Comparison of ENCODE assay signal across 1 cellular context in the genomic region with DNA sequence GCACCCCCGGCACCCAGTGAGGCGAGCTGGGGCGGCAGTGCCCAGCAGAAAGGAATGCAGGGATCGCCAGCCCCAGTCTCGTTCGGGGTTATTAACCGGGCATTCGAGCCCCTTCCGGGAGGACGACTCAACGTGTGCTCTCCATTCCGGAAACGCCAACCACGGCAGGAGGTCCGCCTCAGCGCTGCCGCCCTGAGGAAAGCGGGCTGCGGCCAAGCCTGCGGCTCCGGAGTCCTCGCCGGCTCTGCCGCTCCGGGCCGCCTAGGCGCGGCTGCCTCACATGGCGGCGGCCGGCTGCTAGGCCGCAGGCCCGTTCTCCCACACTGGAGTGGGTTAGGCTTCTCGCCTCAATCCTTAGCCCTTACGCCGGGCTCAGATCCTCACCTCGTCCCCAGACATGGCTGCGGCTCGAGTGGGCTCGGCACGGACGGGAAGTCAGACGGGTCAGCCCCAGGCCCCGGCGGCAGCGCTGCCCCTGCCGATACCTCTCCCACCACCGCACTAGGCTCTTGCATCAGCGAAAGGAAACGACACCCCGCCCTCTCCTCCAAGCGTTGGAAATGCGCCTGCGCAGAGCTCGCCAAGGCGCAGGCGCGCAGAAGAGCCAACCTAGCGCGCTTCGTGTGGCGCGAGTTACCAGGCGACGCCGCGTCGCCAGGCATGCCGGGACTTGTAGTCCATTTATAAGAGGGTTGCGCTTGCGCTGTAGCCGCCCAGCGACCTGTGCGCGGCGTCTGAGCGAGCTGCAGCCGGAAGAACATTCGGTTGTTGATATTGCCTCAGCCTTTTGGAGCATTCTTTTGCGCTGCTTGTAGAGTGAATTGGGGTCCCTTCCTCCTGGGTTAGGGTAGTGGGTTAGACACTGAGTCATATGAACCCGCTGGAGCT.
TF ChIP-seq lines count a peak whose summit lies in the region.

A gene with protein sequence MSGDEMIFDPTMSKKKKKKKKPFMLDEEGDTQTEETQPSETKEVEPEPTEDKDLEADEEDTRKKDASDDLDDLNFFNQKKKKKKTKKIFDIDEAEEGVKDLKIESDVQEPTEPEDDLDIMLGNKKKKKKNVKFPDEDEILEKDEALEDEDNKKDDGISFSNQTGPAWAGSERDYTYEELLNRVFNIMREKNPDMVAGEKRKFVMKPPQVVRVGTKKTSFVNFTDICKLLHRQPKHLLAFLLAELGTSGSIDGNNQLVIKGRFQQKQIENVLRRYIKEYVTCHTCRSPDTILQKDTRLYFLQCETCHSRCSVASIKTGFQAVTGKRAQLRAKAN (minus strand): TSS at position 532 of the 888 bp plus-strand sequence. CDS start 133 bp downstream, at position 399.

TF ChIP-seq in K562, 482 proteins besides CTCF, POLR2A, EP300 and RAD21 (continued from another document and continues in another):
- TF ChIP-seq, protein P1, sequence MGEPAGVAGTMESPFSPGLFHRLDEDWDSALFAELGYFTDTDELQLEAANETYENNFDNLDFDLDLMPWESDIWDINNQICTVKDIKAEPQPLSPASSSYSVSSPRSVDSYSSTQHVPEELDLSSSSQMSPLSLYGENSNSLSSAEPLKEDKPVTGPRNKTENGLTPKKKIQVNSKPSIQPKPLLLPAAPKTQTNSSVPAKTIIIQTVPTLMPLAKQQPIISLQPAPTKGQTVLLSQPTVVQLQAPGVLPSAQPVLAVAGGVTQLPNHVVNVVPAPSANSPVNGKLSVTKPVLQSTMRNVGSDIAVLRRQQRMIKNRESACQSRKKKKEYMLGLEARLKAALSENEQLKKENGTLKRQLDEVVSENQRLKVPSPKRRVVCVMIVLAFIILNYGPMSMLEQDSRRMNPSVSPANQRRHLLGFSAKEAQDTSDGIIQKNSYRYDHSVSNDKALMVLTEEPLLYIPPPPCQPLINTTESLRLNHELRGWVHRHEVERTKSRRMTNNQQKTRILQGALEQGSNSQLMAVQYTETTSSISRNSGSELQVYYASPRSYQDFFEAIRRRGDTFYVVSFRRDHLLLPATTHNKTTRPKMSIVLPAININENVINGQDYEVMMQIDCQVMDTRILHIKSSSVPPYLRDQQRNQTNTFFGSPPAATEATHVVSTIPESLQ (CRISPR knock-in tag; IDR thresholded peaks at IDR 0.05), result peak; percentile 66
- TF ChIP-seq HIVEP1 (CRISPR knock-in tag; IDR thresholded peaks at IDR 0.05), result 0 out of 2 replicates have a peak, but pooled peaks have one; percentile 34
- peak; percentile 85 for TF ChIP-seq GABPB1 (CRISPR knock-in tag; IDR thresholded peaks at IDR 0.05)
- no peak for TF ChIP-seq CBX3 (IDR thresholded peaks at IDR 0.05; ENCODE audit: borderline replicate concordance in 1 of 2, low read length in 2 of 2)
- TF ChIP-seq, protein P2, sequence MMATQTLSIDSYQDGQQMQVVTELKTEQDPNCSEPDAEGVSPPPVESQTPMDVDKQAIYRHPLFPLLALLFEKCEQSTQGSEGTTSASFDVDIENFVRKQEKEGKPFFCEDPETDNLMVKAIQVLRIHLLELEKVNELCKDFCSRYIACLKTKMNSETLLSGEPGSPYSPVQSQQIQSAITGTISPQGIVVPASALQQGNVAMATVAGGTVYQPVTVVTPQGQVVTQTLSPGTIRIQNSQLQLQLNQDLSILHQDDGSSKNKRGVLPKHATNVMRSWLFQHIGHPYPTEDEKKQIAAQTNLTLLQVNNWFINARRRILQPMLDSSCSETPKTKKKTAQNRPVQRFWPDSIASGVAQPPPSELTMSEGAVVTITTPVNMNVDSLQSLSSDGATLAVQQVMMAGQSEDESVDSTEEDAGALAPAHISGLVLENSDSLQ (IDR thresholded peaks at IDR 0.05), result 0 out of 2 replicates have a peak, but pooled peaks have one; percentile 1
- TF ChIP-seq MEF2D (tag; conservative IDR thresholded peaks at IDR 0.05; ENCODE audit: low read depth), result no peak
- TF ChIP-seq, protein P3, sequence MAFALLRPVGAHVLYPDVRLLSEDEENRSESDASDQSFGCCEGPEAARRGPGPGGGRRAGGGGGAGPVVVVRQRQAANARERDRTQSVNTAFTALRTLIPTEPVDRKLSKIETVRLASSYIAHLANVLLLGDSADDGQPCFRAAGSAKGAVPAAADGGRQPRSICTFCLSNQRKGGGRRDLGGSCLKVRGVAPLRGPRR (CRISPR knock-in tag; IDR thresholded peaks at IDR 0.05), result no peak
- no peak for TF ChIP-seq TFAM (CRISPR knock-in tag; conservative IDR thresholded peaks at IDR 0.05)
- TF ChIP-seq STAG1 (CRISPR knock-in tag; IDR thresholded peaks at IDR 0.05; ENCODE audit: borderline replicate concordance), result no peak
- no peak for TF ChIP-seq ZNF232 (CRISPR knock-in tag; IDR thresholded peaks at IDR 0.05)
- TF ChIP-seq ARID1B (IDR thresholded peaks at IDR 0.05), result no peak; the same call in 1 of the 2 replicates
- peak; percentile 66 for TF ChIP-seq ZNF316 (IDR thresholded peaks at IDR 0.05)
- TF ChIP-seq, protein P4, sequence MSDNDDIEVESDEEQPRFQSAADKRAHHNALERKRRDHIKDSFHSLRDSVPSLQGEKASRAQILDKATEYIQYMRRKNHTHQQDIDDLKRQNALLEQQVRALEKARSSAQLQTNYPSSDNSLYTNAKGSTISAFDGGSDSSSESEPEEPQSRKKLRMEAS (CRISPR knock-in tag; IDR thresholded peaks at IDR 0.05), result peak; percentile 71; the same call in 1 of the 2 replicates
- no peak for TF ChIP-seq SLC30A9 (CRISPR knock-in tag; IDR thresholded peaks at IDR 0.05)
- TF ChIP-seq GTF2E2 (tag; IDR thresholded peaks at IDR 0.05), result peak; percentile 85; the same call in 1 of the 2 replicates
- no peak for TF ChIP-seq SMARCB1 (IDR thresholded peaks at IDR 0.05; ENCODE audit: insufficient read length, low read depth)
- TF ChIP-seq, protein P5, sequence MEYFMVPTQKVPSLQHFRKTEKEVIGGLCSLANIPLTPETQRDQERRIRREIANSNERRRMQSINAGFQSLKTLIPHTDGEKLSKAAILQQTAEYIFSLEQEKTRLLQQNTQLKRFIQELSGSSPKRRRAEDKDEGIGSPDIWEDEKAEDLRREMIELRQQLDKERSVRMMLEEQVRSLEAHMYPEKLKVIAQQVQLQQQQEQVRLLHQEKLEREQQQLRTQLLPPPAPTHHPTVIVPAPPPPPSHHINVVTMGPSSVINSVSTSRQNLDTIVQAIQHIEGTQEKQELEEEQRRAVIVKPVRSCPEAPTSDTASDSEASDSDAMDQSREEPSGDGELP (CRISPR knock-in tag; IDR thresholded peaks at IDR 0.05; ENCODE audit: borderline replicate concordance), result peak; percentile 69
- TF ChIP-seq, protein P6, sequence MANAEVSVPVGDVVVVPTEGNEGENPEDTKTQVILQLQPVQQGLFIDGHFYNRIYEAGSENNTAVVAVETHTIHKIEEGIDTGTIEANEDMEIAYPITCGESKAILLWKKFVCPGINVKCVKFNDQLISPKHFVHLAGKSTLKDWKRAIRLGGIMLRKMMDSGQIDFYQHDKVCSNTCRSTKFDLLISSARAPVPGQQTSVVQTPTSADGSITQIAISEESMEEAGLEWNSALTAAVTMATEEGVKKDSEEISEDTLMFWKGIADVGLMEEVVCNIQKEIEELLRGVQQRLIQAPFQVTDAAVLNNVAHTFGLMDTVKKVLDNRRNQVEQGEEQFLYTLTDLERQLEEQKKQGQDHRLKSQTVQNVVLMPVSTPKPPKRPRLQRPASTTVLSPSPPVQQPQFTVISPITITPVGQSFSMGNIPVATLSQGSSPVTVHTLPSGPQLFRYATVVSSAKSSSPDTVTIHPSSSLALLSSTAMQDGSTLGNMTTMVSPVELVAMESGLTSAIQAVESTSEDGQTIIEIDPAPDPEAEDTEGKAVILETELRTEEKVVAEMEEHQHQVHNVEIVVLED (CRISPR knock-in tag; IDR thresholded peaks at IDR 0.05), result peak; percentile 90
- TF ChIP-seq, protein P7, sequence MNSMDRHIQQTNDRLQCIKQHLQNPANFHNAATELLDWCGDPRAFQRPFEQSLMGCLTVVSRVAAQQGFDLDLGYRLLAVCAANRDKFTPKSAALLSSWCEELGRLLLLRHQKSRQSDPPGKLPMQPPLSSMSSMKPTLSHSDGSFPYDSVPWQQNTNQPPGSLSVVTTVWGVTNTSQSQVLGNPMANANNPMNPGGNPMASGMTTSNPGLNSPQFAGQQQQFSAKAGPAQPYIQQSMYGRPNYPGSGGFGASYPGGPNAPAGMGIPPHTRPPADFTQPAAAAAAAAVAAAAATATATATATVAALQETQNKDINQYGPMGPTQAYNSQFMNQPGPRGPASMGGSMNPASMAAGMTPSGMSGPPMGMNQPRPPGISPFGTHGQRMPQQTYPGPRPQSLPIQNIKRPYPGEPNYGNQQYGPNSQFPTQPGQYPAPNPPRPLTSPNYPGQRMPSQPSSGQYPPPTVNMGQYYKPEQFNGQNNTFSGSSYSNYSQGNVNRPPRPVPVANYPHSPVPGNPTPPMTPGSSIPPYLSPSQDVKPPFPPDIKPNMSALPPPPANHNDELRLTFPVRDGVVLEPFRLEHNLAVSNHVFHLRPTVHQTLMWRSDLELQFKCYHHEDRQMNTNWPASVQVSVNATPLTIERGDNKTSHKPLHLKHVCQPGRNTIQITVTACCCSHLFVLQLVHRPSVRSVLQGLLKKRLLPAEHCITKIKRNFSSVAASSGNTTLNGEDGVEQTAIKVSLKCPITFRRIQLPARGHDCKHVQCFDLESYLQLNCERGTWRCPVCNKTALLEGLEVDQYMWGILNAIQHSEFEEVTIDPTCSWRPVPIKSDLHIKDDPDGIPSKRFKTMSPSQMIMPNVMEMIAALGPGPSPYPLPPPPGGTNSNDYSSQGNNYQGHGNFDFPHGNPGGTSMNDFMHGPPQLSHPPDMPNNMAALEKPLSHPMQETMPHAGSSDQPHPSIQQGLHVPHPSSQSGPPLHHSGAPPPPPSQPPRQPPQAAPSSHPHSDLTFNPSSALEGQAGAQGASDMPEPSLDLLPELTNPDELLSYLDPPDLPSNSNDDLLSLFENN (IDR thresholded peaks at IDR 0.05; ENCODE audit: low read depth in 2 of 2, low read length in 2 of 2), result no peak
- TF ChIP-seq ZNF431 (CRISPR knock-in tag; IDR thresholded peaks at IDR 0.05), result peak; percentile 59
- TF ChIP-seq ZNF140 (CRISPR knock-in tag; IDR thresholded peaks at IDR 0.05), result no peak
- TF ChIP-seq, protein P8, sequence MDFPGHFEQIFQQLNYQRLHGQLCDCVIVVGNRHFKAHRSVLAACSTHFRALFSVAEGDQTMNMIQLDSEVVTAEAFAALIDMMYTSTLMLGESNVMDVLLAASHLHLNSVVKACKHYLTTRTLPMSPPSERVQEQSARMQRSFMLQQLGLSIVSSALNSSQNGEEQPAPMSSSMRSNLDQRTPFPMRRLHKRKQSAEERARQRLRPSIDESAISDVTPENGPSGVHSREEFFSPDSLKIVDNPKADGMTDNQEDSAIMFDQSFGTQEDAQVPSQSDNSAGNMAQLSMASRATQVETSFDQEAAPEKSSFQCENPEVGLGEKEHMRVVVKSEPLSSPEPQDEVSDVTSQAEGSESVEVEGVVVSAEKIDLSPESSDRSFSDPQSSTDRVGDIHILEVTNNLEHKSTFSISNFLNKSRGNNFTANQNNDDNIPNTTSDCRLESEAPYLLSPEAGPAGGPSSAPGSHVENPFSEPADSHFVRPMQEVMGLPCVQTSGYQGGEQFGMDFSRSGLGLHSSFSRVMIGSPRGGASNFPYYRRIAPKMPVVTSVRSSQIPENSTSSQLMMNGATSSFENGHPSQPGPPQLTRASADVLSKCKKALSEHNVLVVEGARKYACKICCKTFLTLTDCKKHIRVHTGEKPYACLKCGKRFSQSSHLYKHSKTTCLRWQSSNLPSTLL (IDR thresholded peaks at IDR 0.05), result no peak
- TF ChIP-seq RFX1 (IDR thresholded peaks at IDR 0.05), result peak; percentile 94
- TF ChIP-seq NCOR1 (IDR thresholded peaks at IDR 0.05), result no peak
- no peak for TF ChIP-seq SRSF1 (IDR thresholded peaks at IDR 0.05; ENCODE audit: low read depth, low read length)
- TF ChIP-seq SMAD4 (CRISPR knock-in tag; conservative IDR thresholded peaks at IDR 0.05), result peak; percentile 61
- TF ChIP-seq SRSF9 (IDR thresholded peaks at IDR 0.05; ENCODE audit: borderline replicate concordance, low read depth, low read length), result no peak
- TF ChIP-seq E2F3 (CRISPR knock-in tag; IDR thresholded peaks at IDR 0.05), result peak; percentile 81; the same call in 1 of the 2 replicates
- TF ChIP-seq, protein P9, sequence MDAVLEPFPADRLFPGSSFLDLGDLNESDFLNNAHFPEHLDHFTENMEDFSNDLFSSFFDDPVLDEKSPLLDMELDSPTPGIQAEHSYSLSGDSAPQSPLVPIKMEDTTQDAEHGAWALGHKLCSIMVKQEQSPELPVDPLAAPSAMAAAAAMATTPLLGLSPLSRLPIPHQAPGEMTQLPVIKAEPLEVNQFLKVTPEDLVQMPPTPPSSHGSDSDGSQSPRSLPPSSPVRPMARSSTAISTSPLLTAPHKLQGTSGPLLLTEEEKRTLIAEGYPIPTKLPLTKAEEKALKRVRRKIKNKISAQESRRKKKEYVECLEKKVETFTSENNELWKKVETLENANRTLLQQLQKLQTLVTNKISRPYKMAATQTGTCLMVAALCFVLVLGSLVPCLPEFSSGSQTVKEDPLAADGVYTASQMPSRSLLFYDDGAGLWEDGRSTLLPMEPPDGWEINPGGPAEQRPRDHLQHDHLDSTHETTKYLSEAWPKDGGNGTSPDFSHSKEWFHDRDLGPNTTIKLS (IDR thresholded peaks at IDR 0.05; ENCODE audit: borderline replicate concordance, low read depth), result peak; percentile 95
- TF ChIP-seq, protein P10, sequence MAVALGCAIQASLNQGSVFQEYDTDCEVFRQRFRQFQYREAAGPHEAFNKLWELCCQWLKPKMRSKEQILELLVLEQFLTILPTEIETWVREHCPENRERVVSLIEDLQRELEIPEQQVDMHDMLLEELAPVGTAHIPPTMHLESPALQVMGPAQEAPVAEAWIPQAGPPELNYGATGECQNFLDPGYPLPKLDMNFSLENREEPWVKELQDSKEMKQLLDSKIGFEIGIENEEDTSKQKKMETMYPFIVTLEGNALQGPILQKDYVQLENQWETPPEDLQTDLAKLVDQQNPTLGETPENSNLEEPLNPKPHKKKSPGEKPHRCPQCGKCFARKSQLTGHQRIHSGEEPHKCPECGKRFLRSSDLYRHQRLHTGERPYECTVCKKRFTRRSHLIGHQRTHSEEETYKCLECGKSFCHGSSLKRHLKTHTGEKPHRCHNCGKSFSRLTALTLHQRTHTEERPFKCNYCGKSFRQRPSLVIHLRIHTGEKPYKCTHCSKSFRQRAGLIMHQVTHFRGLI (CRISPR knock-in tag; IDR thresholded peaks at IDR 0.05), result no peak
- peak; percentile 95; the same call in 1 of the 2 replicates for TF ChIP-seq RBM14 (IDR thresholded peaks at IDR 0.05; ENCODE audit: borderline replicate concordance, insufficient read depth, low read depth, low read length)
- TF ChIP-seq SREBF1 (IDR thresholded peaks at IDR 0.05; ENCODE audit: borderline replicate concordance, low read depth, low read length), result peak; percentile 73; the same call in 1 of the 2 replicates
- no peak for TF ChIP-seq BCL6 (CRISPR knock-in tag; IDR thresholded peaks at IDR 0.05)
- TF ChIP-seq SOX6 (IDR thresholded peaks at IDR 0.05), result no peak; the same call in 1 of the 2 replicates
- no peak for TF ChIP-seq CBX8 (IDR thresholded peaks at IDR 0.05; ENCODE audit: borderline replicate concordance, extremely low read depth, low read depth, low read length, poor library complexity, severe bottlenecking)
- TF ChIP-seq NR4A1 (CRISPR knock-in tag; IDR thresholded peaks at IDR 0.05), result no peak
- no peak for TF ChIP-seq NR4A1 (tag; IDR thresholded peaks at IDR 0.05)
- TF ChIP-seq, protein P11, sequence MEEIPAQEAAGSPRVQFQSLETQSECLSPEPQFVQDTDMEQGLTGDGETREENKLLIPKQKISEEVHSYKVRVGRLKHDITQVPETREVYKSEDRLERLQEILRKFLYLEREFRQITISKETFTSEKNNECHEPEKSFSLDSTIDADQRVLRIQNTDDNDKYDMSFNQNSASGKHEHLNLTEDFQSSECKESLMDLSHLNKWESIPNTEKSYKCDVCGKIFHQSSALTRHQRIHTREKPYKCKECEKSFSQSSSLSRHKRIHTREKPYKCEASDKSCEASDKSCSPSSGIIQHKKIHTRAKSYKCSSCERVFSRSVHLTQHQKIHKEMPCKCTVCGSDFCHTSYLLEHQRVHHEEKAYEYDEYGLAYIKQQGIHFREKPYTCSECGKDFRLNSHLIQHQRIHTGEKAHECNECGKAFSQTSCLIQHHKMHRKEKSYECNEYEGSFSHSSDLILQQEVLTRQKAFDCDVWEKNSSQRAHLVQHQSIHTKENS (CRISPR knock-in tag; IDR thresholded peaks at IDR 0.05), result no peak
- TF ChIP-seq MAFG (tag; conservative IDR thresholded peaks at IDR 0.05), result no peak
- 0 out of 2 replicates have a peak, but pooled peaks have one; percentile 26 for TF ChIP-seq TCF3 (CRISPR knock-in tag; IDR thresholded peaks at IDR 0.05)
- TF ChIP-seq ZFP30 (CRISPR knock-in tag; IDR thresholded peaks at IDR 0.05; ENCODE audit: borderline replicate concordance), result no peak
